Comparison of ENCODE assay signal across 32 cellular contexts in genomic region chr14:103392106-103392505, GRCh38. TPM values are rescaled to one million over a fixed set of nuclear protein-coding genes. Genes with fewer than 3 reads are reported as not detected.
DNase-seq lines count a peak whose midpoint lies in the region; ATAC-seq, FAIRE-seq and TF ChIP-seq lines count a peak whose summit lies in the region.
"Had no signal": no experiment of that assay in that cellular context is flagged by ENCODE, and none has a peak within 500 bp of the region (broad histone marks: within the 10 kb centered on the region; RNA-seq: fewer than 3 reads in every experiment).

No MANE protein-coding gene starts in this region.

- DNase-seq in mammary epithelial cell, result no peak
- no peak for DNase-seq in MCF 10A (ENCODE audit: unreplicated experiment)
- no peak for DNase-seq in mesenchymal stem cell
- no peak for DNase-seq in type B pancreatic cell (ENCODE audit: extremely low spot score, unreplicated experiment)
- DNase-seq in activated T-cell treated with anti-CD3 and anti-CD28 coated beads, Interleukin-2, amount 50 U/mL, for 24 hours, result no peak
- DNase-seq in MM.1S, result no peak
- DNase-seq in HepG2 (ENCODE audit: low spot score), result no peak
- DNase-seq: 8988T; activated CD4-positive, alpha-beta T cell treated with anti-CD3 and anti-CD28 coated beads for 36 hours; activated CD8-positive, alpha-beta T cell treated with anti-CD3 and anti-CD28 coated beads, Interleukin-2, amount 10 ng/mL, durations not matched to agents 7 days and 5 days; activated effector memory CD4-positive, alpha-beta T cell treated with anti-CD3 and anti-CD28 coated beads, Interleukin-2, amount 50 U/mL, for 16 hours; activated naive CD8-positive, alpha-beta T cell treated with anti-CD3 and anti-CD28 coated beads for 36 hours; activated T-cell treated with anti-CD3 and anti-CD28 coated beads for 4 hours; CD4-positive, alpha-beta T cell; central memory CD4-positive, alpha-beta T cell; GOT3; NCI-H1092 treated with DMSO at 0.1 percent for 48 hours; NCI-H187; NCI-H526 treated with DMSO at 0.1 percent for 48 hours; right lobe of liver; RPMI8226; stimulated activated CD4-positive, alpha-beta T cell treated with anti-CD3 and anti-CD28 coated beads, Interleukin-2, amount 100 ng/mL, for 48 hours; T-helper 1 cell had no signal

- H3F3A ChIP-seq in MM.1S (ENCODE audit: insufficient read depth, low read length), result no peaks in the 10 kb centered on the region; the same call in 1 of the 2 replicates

- no peak for TF ChIP-seq EP300 in HepG2 (IDR thresholded peaks at IDR 0.05; ENCODE audit: low read depth in 2 of 2, low read length in 2 of 2)
- no peak for TF ChIP-seq EP300 in HepG2 (CRISPR knock-in tag; IDR thresholded peaks at IDR 0.05; ENCODE audit: borderline replicate concordance)

- H3K9me3 ChIP-seq in mammary epithelial cell (replicated peaks; ENCODE audit: insufficient read depth, low read length), result no peaks in the 10 kb centered on the region
- no peaks in the 10 kb centered on the region for H3K9me3 ChIP-seq in mesenchymal stem cell (ENCODE audit: control insufficient read depth, low read length)
- no peaks in the 10 kb centered on the region for H3K9me3 ChIP-seq in MM.1S (replicated peaks; ENCODE audit: insufficient read depth, low read length)
- no peaks in the 10 kb centered on the region for H3K9me3 ChIP-seq in HepG2 (ENCODE audit: low read length)
- H3K9me3 ChIP-seq: gastroesophageal sphincter, right lobe of liver, suprapubic skin had no signal

- no TSS peak for BruUV-seq in mammary epithelial cell (replicated peaks; lab: Mats Ljungman, UMichigan)
- BruUV-seq in MCF 10A (replicated peaks; lab: Mats Ljungman, UMichigan), result no TSS peak
- no TSS peak for BruUV-seq in HepG2 (replicated peaks; lab: Mats Ljungman, UMichigan)

- H3K4me3 Mint-ChIP-seq in MCF 10A (ENCODE audit: unreplicated experiment) (no peak overlapping the region), type B pancreatic cell (no peak overlapping the region)
- no peak overlapping the region for H3K4me3 Mint-ChIP-seq in activated T-cell treated with anti-CD3 and anti-CD28 coated beads, Interleukin-2, amount 50 U/mL, for 24 hours
- H3K4me3 Mint-ChIP-seq: activated CD4-positive, alpha-beta T cell treated with anti-CD3 and anti-CD28 coated beads for 36 hours; activated CD8-positive, alpha-beta T cell treated with anti-CD3 and anti-CD28 coated beads, Interleukin-2, amount 10 ng/mL, durations not matched to agents 7 days and 5 days; activated naive CD8-positive, alpha-beta T cell treated with anti-CD3 and anti-CD28 coated beads for 36 hours; CD4-positive, alpha-beta T cell; dendritic cell treated with granulocyte-macrophage colony-stimulating factor and Interleukin-4, amounts not matched to agents 40 ng/mL and 50 ng/mL, for 4 days; neural crest cell had no signal

- no peak overlapping the region for H2BK12ac ChIP-seq in mesenchymal stem cell (ENCODE audit: low read length in 2 of 2)

- ATAC-seq in HepG2, result no peak
- ATAC-seq: activated CD4-positive, alpha-beta T cell treated with anti-CD3 and anti-CD28 coated beads for 36 hours; activated CD8-positive, alpha-beta T cell treated with anti-CD3 and anti-CD28 coated beads, Interleukin-2, amount 10 ng/mL, durations not matched to agents 7 days and 5 days; gastroesophageal sphincter; right lobe of liver had no signal

- intact Hi-C loops in mammary epithelial cell (cut with micrococcal nuclease), result loop anchor here (5.0 kb wide), 1 partner anchor 315 kb away; no protein-coding TSS in a partner anchor
- intact Hi-C loops in MCF 10A (cut with micrococcal nuclease), result loop anchor here (5.0 kb wide), 1 partner anchor 315 kb away; no protein-coding TSS in a partner anchor
- intact Hi-C loops in HepG2 (cut with micrococcal nuclease; ENCODE audit: unreplicated experiment), result no loop called here

- no peak overlapping the region for H2BK15ac ChIP-seq in mesenchymal stem cell (ENCODE audit: low read depth, poor library complexity, severe bottlenecking)

- H3K9me3 Mint-ChIP-seq in MCF 10A (ENCODE audit: unreplicated experiment) (no peaks in the 10 kb centered on the region), type B pancreatic cell (no peaks in the 10 kb centered on the region)
- H3K9me3 Mint-ChIP-seq in activated T-cell treated with anti-CD3 and anti-CD28 coated beads, Interleukin-2, amount 50 U/mL, for 24 hours, result no peaks in the 10 kb centered on the region
- H3K9me3 Mint-ChIP-seq: activated naive CD8-positive, alpha-beta T cell treated with anti-CD3 and anti-CD28 coated beads for 36 hours; CD4-positive, alpha-beta T cell; dendritic cell treated with granulocyte-macrophage colony-stimulating factor and Interleukin-4, amounts not matched to agents 40 ng/mL and 50 ng/mL, for 4 days; neural crest cell had no signal

- H3K4ac ChIP-seq in mesenchymal stem cell (ENCODE audit: low read depth in 1 of 2, low read length in 2 of 2), result no peak overlapping the region

- H3K36me3 Mint-ChIP-seq in MCF 10A (ENCODE audit: insufficient read depth, unreplicated experiment), result peaks cover 6% of the 10 kb centered on the region
- H3K36me3 Mint-ChIP-seq in type B pancreatic cell, result peaks cover 5% of the 10 kb centered on the region
- H3K36me3 Mint-ChIP-seq in activated T-cell treated with anti-CD3 and anti-CD28 coated beads, Interleukin-2, amount 50 U/mL, for 24 hours (ENCODE audit: low read depth), result peaks cover 16% of the 10 kb centered on the region

- no peak for FAIRE-seq in HepG2 (lab: Jason Lieb, UNC)
- FAIRE-seq: astrocyte, GM12892, TTC549 had no signal

- H4K8ac ChIP-seq in mesenchymal stem cell (ENCODE audit: low read length), result no peak overlapping the region

- no peak overlapping the region for H2BK120ac ChIP-seq in mesenchymal stem cell (ENCODE audit: low read depth, low read length)

- peak overlapping the region; percentile 18 for H3K4me2 ChIP-seq in mammary epithelial cell (ENCODE audit: insufficient read depth, low read depth, low read length)
- H3K4me2 ChIP-seq in mesenchymal stem cell (ENCODE audit: low read length, poor library complexity, severe bottlenecking), result no peak overlapping the region
- H3K4me2 ChIP-seq in MM.1S (ENCODE audit: low read depth, low read length), result no peak overlapping the region
- H3K4me2 ChIP-seq in HepG2 (ENCODE audit: low read depth, low read length), result no peak overlapping the region

- POLR2A ChIA-PET in MCF 10A (lab: Yijun Ruan, JAX), result interaction anchor here (1.5 to 3.5 kb wide), 5 partner anchors 30 to 59 kb away, joined by 4 to 37 read pairs (median 16); partner anchors contain the start of gene EIF5
- POLR2A ChIA-PET in HepG2 (lab: Yijun Ruan, JAX), result interaction anchor here (3.0 kb wide), 1 partner anchor 14 kb away, joined by 14 read pairs; no protein-coding TSS in a partner anchor

- H3K36me3 ChIP-seq in mammary epithelial cell (ENCODE audit: insufficient read depth, low read length) (no peaks in the 10 kb centered on the region), mesenchymal stem cell (ENCODE audit: control insufficient read depth in 1 of 2, insufficient read depth in 2 of 2, low read depth in 1 of 2, low read length in 2 of 2) (no peaks in the 10 kb centered on the region), MM.1S (replicated peaks; ENCODE audit: insufficient read depth, low read length) (no peaks in the 10 kb centered on the region), HepG2 (replicated peaks in 1 of 2; ENCODE audit: control insufficient read depth in 1 of 2, insufficient read depth in 2 of 2, low read length in 2 of 2) (peaks cover 0 to 4% of the 10 kb centered on the region in 2 experiments; a peak in 1 of 5 replicates)
- H3K36me3 ChIP-seq: gastroesophageal sphincter, right lobe of liver, suprapubic skin had no signal

- no peak overlapping the region for H2AK5ac ChIP-seq in mesenchymal stem cell (ENCODE audit: low read length, severe bottlenecking)

- no peak overlapping the region for H2AFZ ChIP-seq in mammary epithelial cell (ENCODE audit: low read depth, low read length)
- H2AFZ ChIP-seq in mesenchymal stem cell (ENCODE audit: low read depth, low read length), result no peak overlapping the region
- H2AFZ ChIP-seq in MM.1S (ENCODE audit: low read length), result no peak overlapping the region
- no peak overlapping the region for H2AFZ ChIP-seq in HepG2 (ENCODE audit: low read length)
- H2AFZ ChIP-seq: parathyroid adenoma had no signal

- H4K20me1 ChIP-seq in mammary epithelial cell (ENCODE audit: insufficient read depth, low read length) (peaks cover 40% of the 10 kb centered on the region), MM.1S (ENCODE audit: insufficient read depth, low read length) (peaks cover 15% of the 10 kb centered on the region), HepG2 (ENCODE audit: insufficient read depth, low read length) (peaks cover 65% of the 10 kb centered on the region)

- H3K4me1 Mint-ChIP-seq in MCF 10A (ENCODE audit: insufficient read depth, unreplicated experiment), result peaks cover 34% of the 10 kb centered on the region
- H3K4me1 Mint-ChIP-seq in type B pancreatic cell (ENCODE audit: unreplicated experiment), result peaks cover 41% of the 10 kb centered on the region
- H3K4me1 Mint-ChIP-seq in activated T-cell treated with anti-CD3 and anti-CD28 coated beads, Interleukin-2, amount 50 U/mL, for 24 hours (ENCODE audit: low read depth), result peaks cover 75% of the 10 kb centered on the region

- H3K9me2 ChIP-seq in MM.1S (replicated peaks; ENCODE audit: insufficient read depth, low read length), result no peaks in the 10 kb centered on the region

- dilution Hi-C loops in mammary epithelial cell (cut with HindIII; ENCODE audit: low sequenced_read_pairs), result loop anchor here (5.0 kb wide), 1 partner anchor 35 kb away; no protein-coding TSS in a partner anchor

- no peaks in the 10 kb centered on the region for H3K79me1 ChIP-seq in mesenchymal stem cell (replicated peaks; ENCODE audit: low read length, poor library complexity, severe bottlenecking)

- no peak for TF ChIP-seq POLR2A in HepG2 (IDR thresholded peaks at IDR 0.05; ENCODE audit: insufficient read depth in 1 of 2, low read depth in 2 of 2, low read length in 2 of 2)

- H3K27me3 Mint-ChIP-seq in MCF 10A (ENCODE audit: insufficient read depth, unreplicated experiment) (no peaks in the 10 kb centered on the region), type B pancreatic cell (no peaks in the 10 kb centered on the region)
- H3K27me3 Mint-ChIP-seq in activated T-cell treated with anti-CD3 and anti-CD28 coated beads, Interleukin-2, amount 50 U/mL, for 24 hours, result no peaks in the 10 kb centered on the region
- H3K27me3 Mint-ChIP-seq: activated CD4-positive, alpha-beta T cell treated with anti-CD3 and anti-CD28 coated beads for 36 hours; activated naive CD8-positive, alpha-beta T cell treated with anti-CD3 and anti-CD28 coated beads for 36 hours; CD4-positive, alpha-beta T cell; dendritic cell treated with granulocyte-macrophage colony-stimulating factor and Interleukin-4, amounts not matched to agents 40 ng/mL and 50 ng/mL, for 4 days had no signal

- peak overlapping the region; percentile 3 for H3K27ac ChIP-seq in mammary epithelial cell (ENCODE audit: insufficient read depth, low read depth, low read length)
- H3K27ac ChIP-seq in VCaP, result peak overlapping the region; percentile 52
- H3K27ac ChIP-seq in mesenchymal stem cell (ENCODE audit: low read length, poor library complexity, severe bottlenecking), result no peak overlapping the region
- no peak overlapping the region for H3K27ac ChIP-seq in MM.1S (ENCODE audit: low read length)
- H3K27ac ChIP-seq in HepG2 (ENCODE audit: extremely low read length, insufficient read depth, low read length), result no peak overlapping the region
- H3K27ac ChIP-seq: parathyroid adenoma, right lobe of liver, suprapubic skin had no signal

- H2BK5ac ChIP-seq in mesenchymal stem cell (ENCODE audit: low read depth, low read length, poor library complexity, severe bottlenecking), result no peak overlapping the region

- H3K4me3 ChIP-seq in mammary epithelial cell (replicated peaks in 1 of 3; ENCODE audit: insufficient read depth in 1 of 3, low read depth in 2 of 3, low read length in 3 of 3), result no peak overlapping the region
- H3K4me3 ChIP-seq in mesenchymal stem cell (ENCODE audit: insufficient read depth in 1 of 2, low read depth in 1 of 2, low read length in 2 of 2), result no peak overlapping the region
- H3K4me3 ChIP-seq in MM.1S (ENCODE audit: low read length), result no peak overlapping the region
- H3K4me3 ChIP-seq in HepG2 (replicated peaks in 1 of 3; ENCODE audit: insufficient read depth in 1 of 3, low read depth in 2 of 3, low read length in 3 of 3), result no peak overlapping the region
- H3K4me3 ChIP-seq: gastroesophageal sphincter, right lobe of liver, suprapubic skin had no signal

- H3K27ac Mint-ChIP-seq in MCF 10A (ENCODE audit: low read depth, unreplicated experiment) (no peak overlapping the region), type B pancreatic cell (peak overlapping the region; percentile 39)
- no peak overlapping the region for H3K27ac Mint-ChIP-seq in activated T-cell treated with anti-CD3 and anti-CD28 coated beads, Interleukin-2, amount 50 U/mL, for 24 hours
- H3K27ac Mint-ChIP-seq: activated CD4-positive, alpha-beta T cell treated with anti-CD3 and anti-CD28 coated beads for 36 hours; activated CD8-positive, alpha-beta T cell treated with anti-CD3 and anti-CD28 coated beads, Interleukin-2, amount 10 ng/mL, durations not matched to agents 7 days and 5 days; activated naive CD8-positive, alpha-beta T cell treated with anti-CD3 and anti-CD28 coated beads for 36 hours; CD4-positive, alpha-beta T cell; dendritic cell treated with granulocyte-macrophage colony-stimulating factor and Interleukin-4, amounts not matched to agents 40 ng/mL and 50 ng/mL, for 4 days had no signal

- H4K91ac ChIP-seq in mesenchymal stem cell (ENCODE audit: low read length), result no peak overlapping the region

- no peak overlapping the region for H3K9ac ChIP-seq in mammary epithelial cell (ENCODE audit: insufficient read depth, low read length)
- H3K9ac ChIP-seq in mesenchymal stem cell (ENCODE audit: low read length), result peak overlapping the region; percentile 37
- H3K9ac ChIP-seq in MM.1S (ENCODE audit: low read length), result no peak overlapping the region
- no peak overlapping the region for H3K9ac ChIP-seq in HepG2 (ENCODE audit: insufficient read depth, low read depth, low read length)
- H3K9ac ChIP-seq: parathyroid adenoma had no signal

- H3K4me1 ChIP-seq in mammary epithelial cell (ENCODE audit: insufficient read depth, low read length) (peaks cover 25% of the 10 kb centered on the region), mesenchymal stem cell (ENCODE audit: control insufficient read depth, insufficient read depth, low read depth, low read length) (peaks cover 14% of the 10 kb centered on the region), MM.1S (ENCODE audit: low read length) (no peaks in the 10 kb centered on the region), HepG2 (ENCODE audit: insufficient read depth, low read length) (peaks cover 63% of the 10 kb centered on the region)

- CTCF ChIA-PET in mammary epithelial cell (lab: Charles Lee; ENCODE audit: low non-redundant PET), result no interaction called here
- CTCF ChIA-PET in MCF 10A (lab: Yijun Ruan, JAX), result interaction anchor here (0.6 to 5.3 kb wide), 14 partner anchors 10 to 324 kb away, joined by 3 to 38 read pairs (median 5); partner anchors contain the start of gene EIF5
- CTCF ChIA-PET in HepG2 (lab: Yijun Ruan, JAX; ENCODE audit: low intra/inter-chr PET ratio, low total read pairs), result no interaction called here

- peaks cover 98% of the 10 kb centered on the region for H3K79me2 ChIP-seq in mammary epithelial cell (ENCODE audit: insufficient read depth, low read length)
- peaks cover 95% of the 10 kb centered on the region for H3K79me2 ChIP-seq in MM.1S (ENCODE audit: low read length)
- H3K79me2 ChIP-seq in HepG2 (ENCODE audit: insufficient read depth, low read length), result peaks cover 89% of the 10 kb centered on the region

- no peak overlapping the region for H3K18ac ChIP-seq in mesenchymal stem cell (ENCODE audit: low read depth in 1 of 2, low read length in 2 of 2)

- no peak for TF ChIP-seq RAD21 in HepG2 (CRISPR knock-in tag; IDR thresholded peaks at IDR 0.05)

- H3K27me3 ChIP-seq in mammary epithelial cell (ENCODE audit: insufficient read depth, low read length), result no peaks in the 10 kb centered on the region
- H3K27me3 ChIP-seq in mesenchymal stem cell (ENCODE audit: control insufficient read depth in 1 of 2, insufficient read depth in 1 of 2, low read length in 2 of 2), result no peaks in the 10 kb centered on the region
- H3K27me3 ChIP-seq in MM.1S (replicated peaks; ENCODE audit: insufficient read depth, low read length), result no peaks in the 10 kb centered on the region
- H3K27me3 ChIP-seq in HepG2 (ENCODE audit: control insufficient read depth in 1 of 2, insufficient read depth in 2 of 2, low read length in 2 of 2), result no peaks in the 10 kb centered on the region
- H3K27me3 ChIP-seq: gastroesophageal sphincter, right lobe of liver, suprapubic skin had no signal

- H3K23ac ChIP-seq in mesenchymal stem cell (ENCODE audit: low read length in 2 of 2), result no peak overlapping the region

- 79% methylated on average over 5 of the region's 5 CpGs for WGBS in mammary epithelial cell (ENCODE audit: low coverage, missing lambda C conversion rate)
- 97% methylated on average over 4 of the region's 5 CpGs for WGBS in mesenchymal stem cell
- 81% methylated on average over 5 of the region's 5 CpGs for WGBS in HepG2 (ENCODE audit: low lambda C conversion rate)

- TF ChIP-seq CTCF in mammary epithelial cell (conservative IDR thresholded peaks at IDR 0.05 in 1 of 2, IDR thresholded peaks at IDR 0.05 in 1 of 2; ENCODE audit: extremely low read depth in 1 of 2, insufficient read depth in 1 of 2, low read depth in 1 of 2, low read length in 2 of 2) (no peak), MCF 10A (IDR thresholded peaks at IDR 0.05; ENCODE audit: unreplicated experiment) (no peak), VCaP (conservative IDR thresholded peaks at IDR 0.05) (no peak), type B pancreatic cell (conservative IDR thresholded peaks at IDR 0.05) (no peak), MM.1S (IDR thresholded peaks at IDR 0.05; ENCODE audit: low read length) (no peak), HepG2 (CRISPR knock-in tag; IDR thresholded peaks at IDR 0.05) (no peak)

- in situ Hi-C loops in mammary epithelial cell (cut with MboI; ENCODE audit: low sequenced_read_pairs in 2 of 2), result no loop called here
- in situ Hi-C loops in HepG2 (cut with HindIII; ENCODE audit: extremely low pct_ligation_motif_present, low pct_unique_long_range_greater_than_20kb), result no loop called here

- H3K14ac ChIP-seq in mesenchymal stem cell (ENCODE audit: low read length in 2 of 2), result no peak overlapping the region

RNA-seq across cellular contexts. Expression of gene MARK3, which starts 6.9 kb away (rescaled TPM):
- total RNA-seq in mammary epithelial cell (100 to 1,000 TPM in 1 of 2 donors, 10 to 100 TPM in 1; 85.7 to 175 TPM), MCF 10A (2022) (102 and 130 TPM in 2 replicates), type B pancreatic cell (ENCODE audit: low replicate concordance) (79.1 and 91.4 TPM in 2 replicates), HepG2 (2016; rRNA removed; fragmentation: Illumina TruSeq; extraction: Trizol) (41.4 and 56.6 TPM in 2 replicates)
- polyA plus RNA-seq in mammary epithelial cell (87.2 TPM), HepG2 (2011; rRNA removed) (45.0 and 47.7 TPM in 2 replicates)
- polyA minus RNA-seq in mammary epithelial cell, result 171 TPM
- 51.9 TPM for polyA plus RNA-seq in mesenchymal stem cell (2013, experiment 1 of 2)
- polyA plus RNA-seq in mesenchymal stem cell (2013, experiment 2 of 2), result 50.3 TPM
- 25.7 and 31.4 TPM in 2 replicates for total RNA-seq in HepG2 (2016; cell fraction: cytosol; rRNA removed; fragmentation: Illumina TruSeq; extraction: Trizol; ENCODE audit: low read depth)
- 41.7 and 52.5 TPM in 2 replicates for total RNA-seq in HepG2 (2016; cell fraction: insoluble cytoplasmic fraction; rRNA removed; fragmentation: Illumina TruSeq; extraction: Trizol)
- 39.1 and 48.5 TPM in 2 replicates for total RNA-seq in HepG2 (2016; cell fraction: membrane; rRNA removed; fragmentation: Illumina TruSeq; extraction: Trizol)
- total RNA-seq in HepG2 (2016; cell fraction: nucleus; rRNA removed; fragmentation: Illumina TruSeq; extraction: Trizol), result 69.9 and 73.0 TPM in 2 replicates
- 20.4 and 22.0 TPM in 2 replicates for polyA plus RNA-seq in HepG2 (2011; cell fraction: cytosol; rRNA removed)
- 65.4 and 76.5 TPM in 2 replicates for polyA plus RNA-seq in HepG2 (2011; cell fraction: nucleus; rRNA removed)
- polyA plus RNA-seq in HepG2 (2012), result 28.5 and 28.9 TPM in 2 replicates
- polyA plus RNA-seq in HepG2 (2016; cell fraction: cytosol; fragmentation: Illumina TruSeq; extraction: Trizol; ENCODE audit: low read depth), result 16.6 and 18.4 TPM in 2 replicates
- 45.7 and 50.4 TPM in 2 replicates for polyA plus RNA-seq in HepG2 (2016; cell fraction: insoluble cytoplasmic fraction; fragmentation: Illumina TruSeq; extraction: Trizol; ENCODE audit: low read depth)
- 24.0 and 32.3 TPM in 2 replicates for polyA plus RNA-seq in HepG2 (2016; cell fraction: membrane; fragmentation: Illumina TruSeq; extraction: Trizol; ENCODE audit: low read depth)
- 133 and 146 TPM in 2 replicates for polyA plus RNA-seq in HepG2 (2016; cell fraction: nucleus; fragmentation: Illumina TruSeq; extraction: Trizol; ENCODE audit: insufficient read depth, low read depth)
- 31.1 and 72.6 TPM in 2 replicates for polyA minus RNA-seq in HepG2 (2011; rRNA and poly(A)+ RNA removed; ENCODE audit: low replicate concordance)
- polyA minus RNA-seq in HepG2 (2011; cell fraction: cytosol; rRNA and poly(A)+ RNA removed), result 21.5 and 30.2 TPM in 2 replicates
- 80.9 and 98.8 TPM in 2 replicates for polyA minus RNA-seq in HepG2 (2011; cell fraction: nucleus; rRNA and poly(A)+ RNA removed)

RNA-seq across cellular contexts. Expression of gene EIF5, which starts 58.1 kb away (rescaled TPM):
- total RNA-seq in mammary epithelial cell, result 100 to 1,000 TPM; 142 to 333 TPM
- polyA plus RNA-seq in mammary epithelial cell, result 337 TPM
- polyA minus RNA-seq in mammary epithelial cell, result 310 TPM
- total RNA-seq in MCF 10A (2022), result 149 and 327 TPM in 2 replicates
- 243 TPM for polyA plus RNA-seq in mesenchymal stem cell (2013, experiment 1 of 2)
- 253 TPM for polyA plus RNA-seq in mesenchymal stem cell (2013, experiment 2 of 2)
- 327 and 340 TPM in 2 replicates for total RNA-seq in type B pancreatic cell (ENCODE audit: low replicate concordance)
- total RNA-seq in HepG2 (2016; rRNA removed; fragmentation: Illumina TruSeq; extraction: Trizol), result 281 and 333 TPM in 2 replicates
- total RNA-seq in HepG2 (2016; cell fraction: cytosol; rRNA removed; fragmentation: Illumina TruSeq; extraction: Trizol; ENCODE audit: low read depth), result 57.6 and 59.2 TPM in 2 replicates
- 289 and 316 TPM in 2 replicates for total RNA-seq in HepG2 (2016; cell fraction: insoluble cytoplasmic fraction; rRNA removed; fragmentation: Illumina TruSeq; extraction: Trizol)
- 131 and 147 TPM in 2 replicates for total RNA-seq in HepG2 (2016; cell fraction: membrane; rRNA removed; fragmentation: Illumina TruSeq; extraction: Trizol)
- total RNA-seq in HepG2 (2016; cell fraction: nucleus; rRNA removed; fragmentation: Illumina TruSeq; extraction: Trizol), result 180 TPM in 2 replicates
- 147 and 189 TPM in 2 replicates for polyA plus RNA-seq in HepG2 (2011; rRNA removed)
- 98.3 and 109 TPM in 2 replicates for polyA plus RNA-seq in HepG2 (2011; cell fraction: cytosol; rRNA removed)
- 192 and 267 TPM in 2 replicates for polyA plus RNA-seq in HepG2 (2011; cell fraction: nucleus; rRNA removed)
- polyA plus RNA-seq in HepG2 (2012), result 226 and 227 TPM in 2 replicates
- polyA plus RNA-seq in HepG2 (2016; cell fraction: cytosol; fragmentation: Illumina TruSeq; extraction: Trizol; ENCODE audit: low read depth), result 34.1 and 47.0 TPM in 2 replicates
- polyA plus RNA-seq in HepG2 (2016; cell fraction: insoluble cytoplasmic fraction; fragmentation: Illumina TruSeq; extraction: Trizol; ENCODE audit: low read depth), result 286 and 291 TPM in 2 replicates
- 74.1 and 96.9 TPM in 2 replicates for polyA plus RNA-seq in HepG2 (2016; cell fraction: membrane; fragmentation: Illumina TruSeq; extraction: Trizol; ENCODE audit: low read depth)
- polyA plus RNA-seq in HepG2 (2016; cell fraction: nucleus; fragmentation: Illumina TruSeq; extraction: Trizol; ENCODE audit: insufficient read depth, low read depth), result 188 and 207 TPM in 2 replicates
- polyA minus RNA-seq in HepG2 (2011; rRNA and poly(A)+ RNA removed; ENCODE audit: low replicate concordance), result 81.5 and 123 TPM in 2 replicates
- 55.8 and 65.8 TPM in 2 replicates for polyA minus RNA-seq in HepG2 (2011; cell fraction: cytosol; rRNA and poly(A)+ RNA removed)
- 331 and 439 TPM in 2 replicates for polyA minus RNA-seq in HepG2 (2011; cell fraction: nucleus; rRNA and poly(A)+ RNA removed)

Comparison
In these comparisons a context has a peak if more than half of its experiments do, and no peak if none do; other contexts are left out.
1. H3K27ac ChIP-seq: peak in mammary epithelial cell (single experiment) and VCaP (single experiment); none in mesenchymal stem cell (single experiment), MM.1S (single experiment) and HepG2 (single experiment).